ENCODE assay signal across 8 cellular contexts in the genomic region with DNA sequence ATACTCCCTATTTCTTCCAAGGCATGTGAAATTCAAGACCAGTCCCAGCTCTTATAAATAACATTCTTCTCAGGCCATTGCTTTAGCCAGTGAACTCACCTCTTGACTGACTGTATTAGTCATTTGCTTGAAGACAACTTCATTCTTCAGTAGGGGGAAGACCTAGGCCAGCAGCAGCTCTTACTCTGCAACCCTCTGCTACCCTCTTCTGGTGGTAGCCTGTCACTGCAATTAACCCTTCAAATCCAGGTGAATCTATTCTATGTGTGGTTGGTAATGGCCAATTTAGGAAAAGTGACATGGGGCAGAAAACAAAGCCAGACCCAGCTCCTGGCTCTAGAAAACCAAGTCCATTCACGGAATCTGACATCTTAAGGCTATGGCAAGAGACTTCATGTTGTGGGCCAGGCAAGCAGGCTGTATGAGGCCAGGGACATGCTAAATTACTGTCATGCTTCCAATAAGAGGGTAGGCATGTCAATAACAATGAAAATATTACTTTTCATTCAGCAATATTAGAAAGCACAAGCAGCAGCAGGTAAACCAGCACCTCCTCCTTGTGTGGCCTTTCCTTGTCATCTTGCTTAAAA.
DNase-seq lines count a peak whose midpoint lies in the region; ATAC-seq, FAIRE-seq and TF ChIP-seq lines count a peak whose summit lies in the region.
"Not testable (repeated sequence)": the region's sequence is repeated elsewhere in the genome, so short reads cannot be mapped to it uniquely, and the experiment has no call there.

No MANE protein-coding gene starts in this region.

- not testable (repeated sequence) for H3K27me3 ChIP-seq in HCT116 (ENCODE audit: insufficient read depth, low read length); parathyroid adenoma (ENCODE audit: control insufficient read depth, insufficient read depth, low read length)

- not testable (repeated sequence) for H3K36me3 Mint-ChIP-seq in MCF 10A (ENCODE audit: insufficient read depth, unreplicated experiment)

- POLR2A ChIA-PET in HCT116 (lab: Charles Lee); MCF 10A (lab: Yijun Ruan, JAX): not testable (repeated sequence)

- H3K4me3 ChIP-seq in AG09309 (ENCODE audit: control insufficient read depth, low read depth, low read length); HCT116 (replicated peaks in 1 of 2; ENCODE audit: low read depth in 1 of 2, low read length in 2 of 2); parathyroid adenoma (ENCODE audit: low read depth, low read length): not testable (repeated sequence)

- not testable (repeated sequence) for H3K36me3 ChIP-seq in HCT116 (ENCODE audit: control insufficient read depth in 1 of 2, insufficient read depth in 2 of 2, low read length in 2 of 2); parathyroid adenoma (ENCODE audit: control insufficient read depth, insufficient read depth, low read length)

- not testable (repeated sequence) for H3K27ac Mint-ChIP-seq in MCF 10A (ENCODE audit: low read depth, unreplicated experiment)

- DNase-seq in AG09309 (ENCODE audit: low read depth), result peak; percentile 8
- DNase-seq in HCT116 (ENCODE audit: low read depth, low spot score), result not testable (repeated sequence)
- peak; percentile 3 for DNase-seq in HPDE6-E6E7 (ENCODE audit: extremely low spot score)
- DNase-seq in RCC 7860 (ENCODE audit: low spot score), result peak; percentile 53
- DNase-seq in MCF 10A (ENCODE audit: unreplicated experiment), result peak; percentile 30
- DNase-seq in left ventricle myocardium superior, result peak; percentile 3

- not testable (repeated sequence) for BruUV-seq in HCT116 (replicated peaks; lab: Mats Ljungman, UMichigan); MCF 10A (replicated peaks; lab: Mats Ljungman, UMichigan)

- CTCF ChIA-PET in HCT116 (lab: Charles Lee), result not testable (repeated sequence)
- CTCF ChIA-PET in MCF 10A (lab: Yijun Ruan, JAX), result interaction anchor here (0.6 to 1.2 kb wide), 6 partner anchors 12 to 1343 kb away, joined by 3 to 4 read pairs (median 3); no protein-coding TSS in a partner anchor

- not testable (repeated sequence) for H3K4me2 ChIP-seq in HCT116 (ENCODE audit: low read length); parathyroid adenoma (ENCODE audit: low read length)

- TF ChIP-seq RAD21 in HCT116 (IDR thresholded peaks at IDR 0.05; ENCODE audit: low read depth), result not testable (repeated sequence)

- ATAC-seq in GM18505 (IDR thresholded peaks at IDR 0.05; ENCODE audit: unreplicated experiment) (peak; percentile 95), left ventricle myocardium superior (peak; percentile 73)
- not testable (repeated sequence) for ATAC-seq in HCT116

- H3K9ac ChIP-seq in HCT116 (ENCODE audit: low read length); parathyroid adenoma: not testable (repeated sequence)

- H3K4me1 Mint-ChIP-seq in MCF 10A (ENCODE audit: insufficient read depth, unreplicated experiment), result not testable (repeated sequence)

- not testable (repeated sequence) for TF ChIP-seq POLR2A in GM18505 (IDR thresholded peaks at IDR 0.05; ENCODE audit: borderline replicate concordance, extremely low read depth, insufficient read depth, insufficient read length); HCT116 (IDR thresholded peaks at IDR 0.05; ENCODE audit: borderline replicate concordance, extremely low read depth, insufficient read depth, insufficient read length)

- H3K27me3 Mint-ChIP-seq in MCF 10A (ENCODE audit: insufficient read depth, unreplicated experiment), result not testable (repeated sequence)

- H3K27ac ChIP-seq in HCT116 (ENCODE audit: low read depth, low read length); parathyroid adenoma: not testable (repeated sequence)

- not testable (repeated sequence) for H3K4me3 Mint-ChIP-seq in MCF 10A (ENCODE audit: unreplicated experiment)

- H3K4me1 ChIP-seq in HCT116 (ENCODE audit: control insufficient read depth in 1 of 2, insufficient read depth in 2 of 2, low read length in 2 of 2); parathyroid adenoma: not testable (repeated sequence)

- H3K9me2 ChIP-seq in HCT116 (ENCODE audit: insufficient read depth), result not testable (repeated sequence)

- H3K9me3 Mint-ChIP-seq in MCF 10A (ENCODE audit: unreplicated experiment), result not testable (repeated sequence)

- TF ChIP-seq CTCF in AG09309 (IDR thresholded peaks at IDR 0.05; ENCODE audit: control insufficient read depth, insufficient read depth, low read depth, low read length, missing control alignments) (peak; percentile 48), HCT116 (IDR thresholded peaks at IDR 0.05 in 2 of 3, conservative IDR thresholded peaks at IDR 0.05 in 1 of 3; ENCODE audit: borderline replicate concordance in 1 of 3, insufficient read depth in 1 of 3, low read depth in 2 of 3, low read length in 2 of 3) (peak in 2 of 3 experiments; percentile 44 to 48; a peak in 3 of 6 replicates), MCF 10A (IDR thresholded peaks at IDR 0.05; ENCODE audit: unreplicated experiment) (peak; percentile 88), parathyroid adenoma (IDR thresholded peaks at IDR 0.05) (peak; percentile 54)

- intact Hi-C loops in HCT116 (cut with micrococcal nuclease) (loop anchor here (2.0 kb wide), 1 partner anchor 1354 kb away; no protein-coding TSS in a partner anchor), MCF 10A (cut with micrococcal nuclease) (loop anchor here (2.0 to 10.0 kb wide), 4 partner anchors 222 to 1220 kb away; partner anchors contain the start of gene OR4S1), left ventricle myocardium superior (cut with micrococcal nuclease) (loop anchor here (10.0 kb wide), 1 partner anchor 302 kb away; no protein-coding TSS in a partner anchor)

- H4K20me1 ChIP-seq in HCT116 (ENCODE audit: insufficient read depth), result not testable (repeated sequence)

- FAIRE-seq in RCC 7860 (lab: Jason Lieb, UNC), result peak; percentile 52

- not testable (repeated sequence) for H2AFZ ChIP-seq in HCT116 (ENCODE audit: low read depth, low read length, poor library complexity, severe bottlenecking); parathyroid adenoma

- RAD21 ChIA-PET in HCT116 (lab: Charles Lee; ENCODE audit: low non-redundant PET in 1 of 2, low total read pairs in 2 of 2, uncharacterized antibody in 2 of 2, unreplicated experiment in 2 of 2), result not testable (repeated sequence)

- H3K79me2 ChIP-seq in HCT116 (ENCODE audit: insufficient read depth, low read length); parathyroid adenoma: not testable (repeated sequence)

- not testable (repeated sequence) for H3K9me3 ChIP-seq in HCT116 (ENCODE audit: control insufficient read depth in 1 of 2, insufficient read depth in 1 of 2, low read depth in 1 of 2, low read length in 2 of 2); parathyroid adenoma (ENCODE audit: control insufficient read depth, low read length)
